Comparison of ENCODE assay signal across 17 cellular contexts in genomic region chr1:80540149-80540548, GRCh38.
DNase-seq lines count a peak whose midpoint lies in the region; ATAC-seq and TF ChIP-seq lines count a peak whose summit lies in the region.
"Had no signal": no experiment of that assay in that cellular context is flagged by ENCODE, and none has a peak within 500 bp of the region (broad histone marks: within the 10 kb centered on the region; RNA-seq: fewer than 3 reads in every experiment).

No MANE protein-coding gene starts in this region.

- no peaks in the 10 kb centered on the region for H4K20me1 ChIP-seq in GM23338 (replicated peaks; ENCODE audit: insufficient read depth)
- H4K20me1 ChIP-seq: BLaER1 had no signal

- DNase-seq in GM23338 (ENCODE audit: low spot score) (no peak), fibroblast of gingiva (ENCODE audit: low read depth) (peak; percentile 1), hypothalamus (lab: John Stamatoyannopoulos, UW) (no peak), dorsolateral prefrontal cortex (no peak), H7 (no peak)
- no peak for DNase-seq in activated CD8-positive, alpha-beta memory T cell treated with anti-CD3 and anti-CD28 coated beads, Interleukin-2, amount 50 U/mL, for 4 hours
- DNase-seq: 8988T; CD8-positive, alpha-beta T cell; DMS 273 treated with DMSO at 0.1 percent for 48 hours; DMS53; DND-41; EL had no signal

- H3K27ac Mint-ChIP-seq in GM23338 (peak overlapping the region; percentile 69; the same call in 1 of the 2 replicates), nephron (peak overlapping the region in 2 of 3 experiments; percentile 48 to 98)
- H3K27ac Mint-ChIP-seq: CD8-positive, alpha-beta T cell had no signal

- intact Hi-C loops in dorsolateral prefrontal cortex (cut with DNase I): no loop called here

- no peaks in the 10 kb centered on the region for H3K9me2 ChIP-seq in GM23338 (ENCODE audit: insufficient read depth)

- H2AFZ ChIP-seq in GM23338: no peak overlapping the region

- H3K27ac ChIP-seq in GM23338 (ENCODE audit: low read depth) (no peak overlapping the region), dorsolateral prefrontal cortex (no peak overlapping the region)
- H3K27ac ChIP-seq: BLaER1, HL-60 had no signal

- no peaks in the 10 kb centered on the region for H3K9me3 Mint-ChIP-seq in GM23338
- no peaks in the 10 kb centered on the region for H3K9me3 Mint-ChIP-seq in nephron

- peaks cover 30% of the 10 kb centered on the region for H3K4me1 ChIP-seq in GM23338 (ENCODE audit: insufficient read depth)

- peaks cover 2% of the 10 kb centered on the region for H3K27me3 Mint-ChIP-seq in GM23338 (ENCODE audit: insufficient read depth, low read depth, poor library complexity)
- H3K27me3 Mint-ChIP-seq in nephron (ENCODE audit: low read depth): no peaks in the 10 kb centered on the region

- H3K4me3 ChIP-seq in GM23338 (no peak overlapping the region), dorsolateral prefrontal cortex (no peak overlapping the region), H7 (ENCODE audit: insufficient read depth, low read depth, low read length) (no peak overlapping the region)
- H3K4me3 ChIP-seq: BLaER1, GM12878 had no signal

- no peak overlapping the region for H3K4me2 ChIP-seq in GM23338
- H3K4me2 ChIP-seq: BLaER1 had no signal

- ATAC-seq in GM23338 (no peak), SK-N-SH treated with all-trans-retinoic acid at 6 μM for 48 hours (no peak)
- ATAC-seq: CD8-positive, alpha-beta T cell; GM12878 had no signal

- no peak for TF ChIP-seq CTCF in GM23338 (conservative IDR thresholded peaks at IDR 0.05; ENCODE audit: low read depth in 2 of 2)
- TF ChIP-seq CTCF in nephron (IDR thresholded peaks at IDR 0.05; ENCODE audit: unreplicated experiment in 3 of 3): no peak
- no peak for TF ChIP-seq CTCF in dorsolateral prefrontal cortex (IDR thresholded peaks at IDR 0.05 in 54 of 56, conservative IDR thresholded peaks at IDR 0.05 in 2 of 56; ENCODE audit: low read depth in 1 of 56, partially characterized antibody in 56 of 56)

- H3K4me3 Mint-ChIP-seq in GM23338: no peak overlapping the region
- H3K4me3 Mint-ChIP-seq in nephron: peak overlapping the region in 2 of 3 experiments; percentile 61 to 88
- H3K4me3 Mint-ChIP-seq: CD8-positive, alpha-beta T cell had no signal

- H3F3A ChIP-seq in GM23338 (replicated peaks; ENCODE audit: low read depth): no peaks in the 10 kb centered on the region

- H3K36me3 Mint-ChIP-seq in GM23338 (ENCODE audit: low read depth): no peaks in the 10 kb centered on the region
- peaks cover 7% of the 10 kb centered on the region for H3K36me3 Mint-ChIP-seq in nephron (ENCODE audit: low read depth)
- H3K36me3 Mint-ChIP-seq: CD8-positive, alpha-beta T cell had no signal

- H3K27me3 ChIP-seq in GM23338 (ENCODE audit: insufficient read depth) (no peaks in the 10 kb centered on the region), dorsolateral prefrontal cortex (no peaks in the 10 kb centered on the region), H7 (ENCODE audit: control insufficient read depth, insufficient read depth, low read length) (no peaks in the 10 kb centered on the region)
- H3K27me3 ChIP-seq: BLaER1 had no signal

- H3K4me1 Mint-ChIP-seq in GM23338 (peaks cover 27% of the 10 kb centered on the region), nephron (peaks cover 2% of the 10 kb centered on the region)

- H3K36me3 ChIP-seq in GM23338 (ENCODE audit: insufficient read depth) (no peaks in the 10 kb centered on the region), H7 (replicated peaks; ENCODE audit: control insufficient read depth, insufficient read depth, low read length) (no peaks in the 10 kb centered on the region)
- H3K36me3 ChIP-seq: BLaER1 had no signal

- no peaks in the 10 kb centered on the region for H3K79me2 ChIP-seq in GM23338 (replicated peaks; ENCODE audit: insufficient read depth)

TF ChIP-seq in GM23338, 12 proteins besides CTCF, POLR2A, EP300 and RAD21 (continues in another document):
- no peak for TF ChIP-seq EZH2phosphoT487 (IDR thresholded peaks at IDR 0.05; ENCODE audit: unreplicated experiment)
- TF ChIP-seq, protein P1, sequence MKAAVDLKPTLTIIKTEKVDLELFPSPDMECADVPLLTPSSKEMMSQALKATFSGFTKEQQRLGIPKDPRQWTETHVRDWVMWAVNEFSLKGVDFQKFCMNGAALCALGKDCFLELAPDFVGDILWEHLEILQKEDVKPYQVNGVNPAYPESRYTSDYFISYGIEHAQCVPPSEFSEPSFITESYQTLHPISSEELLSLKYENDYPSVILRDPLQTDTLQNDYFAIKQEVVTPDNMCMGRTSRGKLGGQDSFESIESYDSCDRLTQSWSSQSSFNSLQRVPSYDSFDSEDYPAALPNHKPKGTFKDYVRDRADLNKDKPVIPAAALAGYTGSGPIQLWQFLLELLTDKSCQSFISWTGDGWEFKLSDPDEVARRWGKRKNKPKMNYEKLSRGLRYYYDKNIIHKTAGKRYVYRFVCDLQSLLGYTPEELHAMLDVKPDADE (IDR thresholded peaks at IDR 0.05): no peak
- no peak for TF ChIP-seq ZNF114 (CRISPR knock-in tag; IDR thresholded peaks at IDR 0.05)
- TF ChIP-seq STAT1 (IDR thresholded peaks at IDR 0.05; ENCODE audit: unreplicated experiment): no peak
- no peak for TF ChIP-seq EZH2 (IDR thresholded peaks at IDR 0.05; ENCODE audit: low read depth, unreplicated experiment)
- no peak for TF ChIP-seq POLR2AphosphoS5 (IDR thresholded peaks at IDR 0.05; ENCODE audit: low read depth)
- no peak for TF ChIP-seq ZNF331 (CRISPR knock-in tag; IDR thresholded peaks at IDR 0.05; ENCODE audit: low read depth)

TF ChIP-seq in SK-N-SH treated with all-trans-retinoic acid at 6 μM for 48 hours, 23 proteins besides CTCF, POLR2A, EP300 and RAD21:
- peak; percentile 66 for TF ChIP-seq ISL1 (CRISPR knock-in tag; IDR thresholded peaks at IDR 0.05)
- no peak for TF ChIP-seq PPARA (CRISPR knock-in tag; IDR thresholded peaks at IDR 0.05; ENCODE audit: borderline replicate concordance)
- no peak for TF ChIP-seq OSR1 (CRISPR knock-in tag; IDR thresholded peaks at IDR 0.05)
TF ChIP-seq in SK-N-SH treated with all-trans-retinoic acid at 6 μM for 48 hours: peak in this region for 1.
